27 cellular contexts compared by ENCODE assay signal in the genomic region with DNA sequence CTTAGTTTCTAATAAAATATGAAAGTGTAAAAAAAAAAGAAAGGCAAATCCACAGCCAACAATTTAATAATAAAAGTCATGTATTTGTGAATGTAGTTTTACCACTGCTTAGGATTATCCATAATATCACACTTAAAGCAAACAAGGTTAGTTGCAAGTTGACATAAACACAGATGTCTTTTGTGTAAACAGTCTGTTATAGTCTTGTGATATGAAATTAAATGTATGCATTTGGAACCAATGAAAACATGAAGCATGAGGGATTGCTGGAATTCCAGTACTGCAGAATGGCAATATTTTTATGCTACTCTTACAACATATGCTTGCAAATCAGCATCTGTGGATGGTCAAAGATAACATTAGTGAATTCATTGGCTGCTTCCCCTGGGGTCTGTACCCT.
"Had no signal": no experiment of that assay in that cellular context is flagged by ENCODE, and none has a peak within 500 bp of the region (broad histone marks: within the 10 kb centered on the region; RNA-seq: fewer than 3 reads in every experiment).

No MANE protein-coding gene starts in this region.

- ATAC-seq: stimulated activated effector memory CD8-positive, alpha-beta T cell treated with anti-CD3 and anti-CD28 coated beads, Interleukin-12 subunit alpha, Interleukin-12 subunit beta, amount 100 ng/mL, for 72 hours; stimulated activated memory B cell treated with anti-CD40 and anti-IgM and Interleukin-4, amounts not matched to agents 10 μg/mL and 1 μg/mL and 100 μg/mL, for 72 hours; stimulated activated naive B cell treated with anti-CD40 and anti-IgM and Interleukin-4, amounts not matched to agents 10 μg/mL and 1 μg/mL and 100 μg/mL, for 72 hours; stimulated activated naive CD8-positive, alpha-beta T cell treated with anti-CD3 and anti-CD28 coated beads, Interleukin-15, amount 100 ng/mL, for 72 hours; stimulated activated naive CD8-positive, alpha-beta T cell treated with anti-CD3 and anti-CD28 coated beads, Interleukin-15, Interleukin-2, amounts not matched to agents 100 U/mL and 50 U/mL, for 24 hours; upper lobe of right lung had no signal

- DNase-seq: stimulated activated CD4-positive, alpha-beta T cell treated with anti-CD3 and anti-CD28 coated beads, Interleukin-2, amount 100 ng/mL, for 48 hours; stimulated activated CD4-positive, alpha-beta T cell treated with anti-CD3 and anti-CD28 coated beads, Interleukin-4, amount 100 ng/mL, for 1 hour; stimulated activated CD4-positive, alpha-beta T cell treated with anti-CD3 and anti-CD28 coated beads, Interleukin-4, amount 100 ng/mL, for 24 hours; stimulated activated CD4-positive, alpha-beta T cell treated with anti-CD3 and anti-CD28 coated beads, Interleukin-4, amount 100 ng/mL, for 4 hours; stimulated activated CD8-positive, alpha-beta memory T cell treated with anti-CD3 and anti-CD28 coated beads, Interleukin-4, amount 100 ng/mL, for 48 hours; stimulated activated naive B cell treated with anti-CD40 and anti-IgM and Interleukin-4, amounts not matched to agents 10 μg/mL and 1 μg/mL and 100 μg/mL, for 72 hours; stimulated activated naive CD4-positive, alpha-beta T cell; stimulated activated naive CD4-positive, alpha-beta T cell treated with Interleukin-2 at 50 U/mL for 16 hours; stimulated activated naive CD8-positive, alpha-beta T cell treated with anti-CD3 and anti-CD28 coated beads, Interleukin-15, amount 100 ng/mL, for 72 hours; stimulated activated naive CD8-positive, alpha-beta T cell treated with anti-CD3 and anti-CD28 coated beads, Interleukin-15, Interleukin-2, amounts not matched to agents 100 U/mL and 50 U/mL, for 24 hours; stomach; substantia nigra; testis; thyroid gland; tibial artery; transverse colon; trophoblast cell; upper lobe of left lung; upper lobe of right lung; uterus had no signal

- H3K9me3 ChIP-seq: stomach, suprapubic skin, testis, thoracic aorta, thyroid gland, tibial artery, tibial nerve, transverse colon, upper lobe of left lung, upper lobe of right lung, uterus, vagina had no signal

- FAIRE-seq: urothelium cell line had no signal

- H3K27me3 ChIP-seq: stomach, suprapubic skin, testis, thyroid gland, tibial artery, tibial nerve, transverse colon, upper lobe of left lung, upper lobe of right lung, uterus, vagina had no signal

- H3K4me1 ChIP-seq: stomach, suprapubic skin, testis, thyroid gland, tibial artery, tibial nerve, transverse colon, upper lobe of left lung, upper lobe of right lung, uterus, vagina had no signal

- H3K4me3 ChIP-seq: stomach, suprapubic skin, testis, thoracic aorta, thyroid gland, tibial artery, tibial nerve, transverse colon, upper lobe of left lung, upper lobe of right lung, uterus, vagina had no signal

- H3K27ac ChIP-seq: stomach, suprapubic skin, testis, thoracic aorta, thyroid gland, tibial artery, tibial nerve, transverse colon, upper lobe of left lung, upper lobe of right lung, uterus, vagina had no signal

- H3K36me3 ChIP-seq: stomach, suprapubic skin, thoracic aorta, thyroid gland, tibial artery, tibial nerve, transverse colon, upper lobe of left lung, upper lobe of right lung, uterus, vagina had no signal
